ENCODE assay signal across 20 cellular contexts in genomic region chr7:105665684-105666083, GRCh38.
DNase-seq lines count a peak whose midpoint lies in the region; ATAC-seq and TF ChIP-seq lines count a peak whose summit lies in the region.
"Had no signal": no experiment of that assay in that cellular context is flagged by ENCODE, and none has a peak within 500 bp of the region (broad histone marks: within the 10 kb centered on the region; RNA-seq: fewer than 3 reads in every experiment).

No MANE protein-coding gene starts in this region.

- 0 out of 2 replicates have a peak, but pooled peaks have one; percentile 10 for ATAC-seq in HCT116
- ATAC-seq in WTC11, result no peak
- no peak for ATAC-seq in stimulated activated memory B cell treated with anti-CD40 and anti-IgM and Interleukin-4, amounts not matched to agents 10 μg/mL and 1 μg/mL and 100 μg/mL, for 72 hours
- ATAC-seq in HG02798 (IDR thresholded peaks at IDR 0.05; ENCODE audit: poor library complexity, unreplicated experiment), result no peak

- H3K27me3 ChIP-seq in HCT116 (ENCODE audit: insufficient read depth, low read length), result no peaks in the 10 kb centered on the region
- H3K27me3 ChIP-seq in Karpas-422 (ENCODE audit: low read length), result no peaks in the 10 kb centered on the region
- H3K27me3 ChIP-seq in neural progenitor cell, result no peaks in the 10 kb centered on the region
- H3K27me3 ChIP-seq in Peyer's patch, result no peaks in the 10 kb centered on the region

- peaks cover 36% of the 10 kb centered on the region for H3K36me3 Mint-ChIP-seq in WTC11
- peaks cover 11% of the 10 kb centered on the region for H3K36me3 Mint-ChIP-seq in neural progenitor cell
- H3K36me3 Mint-ChIP-seq in stimulated activated memory B cell treated with anti-CD40 and anti-IgM and Interleukin-4, amounts not matched to agents 10 μg/mL and 1 μg/mL and 100 μg/mL, for 72 hours, result peaks cover 40% of the 10 kb centered on the region

- BruUV-seq in HCT116 (replicated peaks; lab: Mats Ljungman, UMichigan), result no TSS peak

- RAD21 ChIA-PET in HCT116 (lab: Charles Lee; ENCODE audit: low non-redundant PET in 1 of 2, low total read pairs in 2 of 2, uncharacterized antibody in 2 of 2, unreplicated experiment in 2 of 2), result no interaction called here

- no peaks in the 10 kb centered on the region for H3K9me3 ChIP-seq in HCT116 (ENCODE audit: control insufficient read depth in 1 of 2, insufficient read depth in 1 of 2, low read depth in 1 of 2, low read length in 2 of 2)
- H3K9me3 ChIP-seq in Karpas-422 (ENCODE audit: low read length), result no peaks in the 10 kb centered on the region
- H3K9me3 ChIP-seq in neural progenitor cell (ENCODE audit: low read depth), result no peaks in the 10 kb centered on the region
- H3K9me3 ChIP-seq in Peyer's patch, result no peaks in the 10 kb centered on the region
- H3K9me3 ChIP-seq: HAP-1, SK-N-SH had no signal

- TF ChIP-seq CTCF in HCT116 (IDR thresholded peaks at IDR 0.05 in 2 of 3, conservative IDR thresholded peaks at IDR 0.05 in 1 of 3; ENCODE audit: borderline replicate concordance in 1 of 3, insufficient read depth in 1 of 3, low read depth in 2 of 3, low read length in 2 of 3), result no peak
- TF ChIP-seq CTCF in WTC11 (IDR thresholded peaks at IDR 0.05), result no peak
- TF ChIP-seq CTCF in neural progenitor cell (IDR thresholded peaks at IDR 0.05), result no peak
- no peak for TF ChIP-seq CTCF in Peyer's patch (IDR thresholded peaks at IDR 0.05)

- no peak overlapping the region for H3K4me3 ChIP-seq in HCT116 (replicated peaks in 1 of 2; ENCODE audit: low read depth in 1 of 2, low read length in 2 of 2)
- no peak overlapping the region for H3K4me3 ChIP-seq in Karpas-422 (ENCODE audit: low read length)
- H3K4me3 ChIP-seq in neural progenitor cell, result no peak overlapping the region
- H3K4me3 ChIP-seq in Peyer's patch, result no peak overlapping the region
- H3K4me3 ChIP-seq: GM23248, HAP-1 had no signal

- H3K9me2 ChIP-seq in HCT116 (ENCODE audit: insufficient read depth), result no peaks in the 10 kb centered on the region
- H3K9me2 ChIP-seq in Karpas-422 (replicated peaks; ENCODE audit: insufficient read depth, low read length), result no peaks in the 10 kb centered on the region
- H3K9me2 ChIP-seq: SK-N-SH had no signal

- intact Hi-C loops in HCT116 (cut with micrococcal nuclease), result no loop called here

- peaks cover 4% of the 10 kb centered on the region; the same call in 1 of the 2 replicates for H3K9me3 Mint-ChIP-seq in WTC11
- no peaks in the 10 kb centered on the region for H3K9me3 Mint-ChIP-seq in neural progenitor cell
- H3K9me3 Mint-ChIP-seq in stimulated activated memory B cell treated with anti-CD40 and anti-IgM and Interleukin-4, amounts not matched to agents 10 μg/mL and 1 μg/mL and 100 μg/mL, for 72 hours, result no peaks in the 10 kb centered on the region

- no peak for TF ChIP-seq RAD21 in HCT116 (IDR thresholded peaks at IDR 0.05; ENCODE audit: low read depth)

- POLR2A ChIA-PET in HCT116 (lab: Charles Lee), result no interaction called here
- POLR2A ChIA-PET in WTC11 (lab: Charles Lee), result interaction anchor here (0.5 to 1.0 kb wide), 2 partner anchors 22 to 385 kb away, joined by 3 to 5 read pairs; no protein-coding TSS in a partner anchor
- POLR2A ChIA-PET in HEK293T (lab: Yijun Ruan, JAX), result no interaction called here

- H3K79me2 ChIP-seq in HCT116 (ENCODE audit: insufficient read depth, low read length) (no peaks in the 10 kb centered on the region), Karpas-422 (ENCODE audit: low read length) (no peaks in the 10 kb centered on the region), neural progenitor cell (ENCODE audit: low read depth) (no peaks in the 10 kb centered on the region)

- peaks cover 4% of the 10 kb centered on the region for H3F3A ChIP-seq in neural progenitor cell (ENCODE audit: low read depth)

- H3K27ac Mint-ChIP-seq in WTC11 (peak overlapping the region; percentile 90; the same call in 1 of the 2 replicates), neural progenitor cell (peak overlapping the region; percentile 21)
- no peak overlapping the region for H3K27ac Mint-ChIP-seq in stimulated activated memory B cell treated with anti-CD40 and anti-IgM and Interleukin-4, amounts not matched to agents 10 μg/mL and 1 μg/mL and 100 μg/mL, for 72 hours
- H3K27ac Mint-ChIP-seq: B cell had no signal

- peaks cover 36% of the 10 kb centered on the region for H3K4me1 Mint-ChIP-seq in WTC11
- peaks cover 17% of the 10 kb centered on the region for H3K4me1 Mint-ChIP-seq in neural progenitor cell
- H3K4me1 Mint-ChIP-seq in stimulated activated memory B cell treated with anti-CD40 and anti-IgM and Interleukin-4, amounts not matched to agents 10 μg/mL and 1 μg/mL and 100 μg/mL, for 72 hours, result peaks cover 10% of the 10 kb centered on the region

- TF ChIP-seq POLR2A in HCT116 (IDR thresholded peaks at IDR 0.05; ENCODE audit: borderline replicate concordance, extremely low read depth, insufficient read depth, insufficient read length), result no peak
- no peak for TF ChIP-seq POLR2A in Peyer's patch (IDR thresholded peaks at IDR 0.05)

- H3K9ac ChIP-seq in HCT116 (ENCODE audit: low read length) (no peak overlapping the region), Karpas-422 (ENCODE audit: low read length) (no peak overlapping the region), neural progenitor cell (no peak overlapping the region)
- H3K9ac ChIP-seq: GM23248, SK-N-SH had no signal

- H2AFZ ChIP-seq in HCT116 (ENCODE audit: low read depth, low read length, poor library complexity, severe bottlenecking) (no peak overlapping the region), Karpas-422 (ENCODE audit: low read length) (no peak overlapping the region), neural progenitor cell (replicated peaks) (no peak overlapping the region)
- H2AFZ ChIP-seq: GM23248 had no signal

- H3K27me3 Mint-ChIP-seq in WTC11 (ENCODE audit: low read depth) (no peaks in the 10 kb centered on the region), neural progenitor cell (ENCODE audit: insufficient read depth, low read depth) (peaks cover 4% of the 10 kb centered on the region)
- no peaks in the 10 kb centered on the region for H3K27me3 Mint-ChIP-seq in stimulated activated memory B cell treated with anti-CD40 and anti-IgM and Interleukin-4, amounts not matched to agents 10 μg/mL and 1 μg/mL and 100 μg/mL, for 72 hours
- H3K27me3 Mint-ChIP-seq: B cell had no signal

- CTCF ChIA-PET in HCT116 (lab: Charles Lee), result interaction anchor here (1.6 kb wide), 1 partner anchor 9 kb away, joined by 3 read pairs; no protein-coding TSS in a partner anchor
- CTCF ChIA-PET in WTC11 (lab: Charles Lee), result interaction anchor here (1.0 to 10.5 kb wide), 2 partner anchors 9 to 269 kb away, joined by 3 to 54 read pairs; no protein-coding TSS in a partner anchor
- CTCF ChIA-PET in HEK293T (lab: Yijun Ruan, JAX), result interaction anchor here (2.2 kb wide), 1 partner anchor 9 kb away, joined by 9 read pairs; no protein-coding TSS in a partner anchor

- H3K4me1 ChIP-seq in HCT116 (ENCODE audit: control insufficient read depth in 1 of 2, insufficient read depth in 2 of 2, low read length in 2 of 2) (peaks cover 12 to 17% of the 10 kb centered on the region in 2 experiments), Karpas-422 (ENCODE audit: low read length) (no peaks in the 10 kb centered on the region), neural progenitor cell (peaks cover 17% of the 10 kb centered on the region), Peyer's patch (no peaks in the 10 kb centered on the region)
- H3K4me1 ChIP-seq: HAP-1 had no signal

- H3K4me3 Mint-ChIP-seq in WTC11 (no peak overlapping the region), neural progenitor cell (no peak overlapping the region)
- no peak overlapping the region for H3K4me3 Mint-ChIP-seq in stimulated activated memory B cell treated with anti-CD40 and anti-IgM and Interleukin-4, amounts not matched to agents 10 μg/mL and 1 μg/mL and 100 μg/mL, for 72 hours
- H3K4me3 Mint-ChIP-seq: B cell had no signal

- DNase-seq in HCT116 (ENCODE audit: low read depth, low spot score), result no peak
- peak; percentile 6 for DNase-seq in Karpas-422
- DNase-seq in WTC11 (ENCODE audit: low spot score), result no peak
- no peak for DNase-seq in neural progenitor cell (ENCODE audit: low spot score)
- DNase-seq in HEK293T (ENCODE audit: extremely low spot score), result no peak
- DNase-seq in Peyer's patch, result no peak
- DNase-seq: Calu3, GF-D8, GM23248, KG1, MM.1S, NCI-H2029, NCI-H526 treated with DMSO at 0.1 percent for 48 hours, SK-N-SH, SW 1271 had no signal

- H3K36me3 ChIP-seq in HCT116 (ENCODE audit: control insufficient read depth in 1 of 2, insufficient read depth in 2 of 2, low read length in 2 of 2), result no peaks in the 10 kb centered on the region; a peak in 1 of 4 replicates
- H3K36me3 ChIP-seq in Karpas-422 (ENCODE audit: insufficient read depth, low read length), result no peaks in the 10 kb centered on the region
- H3K36me3 ChIP-seq in neural progenitor cell, result no peaks in the 10 kb centered on the region
- peaks cover 0 to 17% (median 0%) of the 10 kb centered on the region in 3 donors for H3K36me3 ChIP-seq in Peyer's patch
- H3K36me3 ChIP-seq: HAP-1 had no signal

- H3K4me2 ChIP-seq in HCT116 (ENCODE audit: low read length), result peak overlapping the region; percentile 42
- no peak overlapping the region for H3K4me2 ChIP-seq in Karpas-422 (ENCODE audit: low read depth, low read length, poor library complexity, severe bottlenecking)
- H3K4me2 ChIP-seq in neural progenitor cell, result no peak overlapping the region
- H3K4me2 ChIP-seq: SK-N-SH had no signal

- H4K20me1 ChIP-seq in HCT116 (ENCODE audit: insufficient read depth), result no peaks in the 10 kb centered on the region
- no peaks in the 10 kb centered on the region for H4K20me1 ChIP-seq in Karpas-422 (ENCODE audit: insufficient read depth, low read depth, low read length)
- H4K20me1 ChIP-seq in neural progenitor cell (ENCODE audit: low read depth), result peaks cover 19% of the 10 kb centered on the region

- H3K27ac ChIP-seq in HCT116 (ENCODE audit: low read depth, low read length) (no peak overlapping the region), Karpas-422 (ENCODE audit: low read length) (no peak overlapping the region), neural progenitor cell (no peak overlapping the region), Peyer's patch (no peak overlapping the region)
- H3K27ac ChIP-seq: C4-2B, GM23248 had no signal

TF ChIP-seq in HCT116, 20 proteins besides CTCF, POLR2A, EP300 and RAD21 (continues in another document):
- TF ChIP-seq ELF1 (IDR thresholded peaks at IDR 0.05; ENCODE audit: borderline replicate concordance, low read depth) (no peak), POLR2AphosphoS5 (IDR thresholded peaks at IDR 0.05; ENCODE audit: low read depth, low read length) (no peak)

TF ChIP-seq in WTC11, 78 proteins besides CTCF, POLR2A, EP300 and RAD21 (continues in another document):
- no peak for TF ChIP-seq TCF7 (CRISPR knock-in tag; IDR thresholded peaks at IDR 0.05; ENCODE audit: low read depth)

TF ChIP-seq in HEK293T, 16 proteins besides CTCF, POLR2A, EP300 and RAD21 (continues in another document):
- TF ChIP-seq NFRKB (IDR thresholded peaks at IDR 0.05) (no peak), ZNF384 (IDR thresholded peaks at IDR 0.05) (no peak), LEF1 (IDR thresholded peaks at IDR 0.05; ENCODE audit: borderline replicate concordance) (no peak), FOXM1 (IDR thresholded peaks at IDR 0.05; ENCODE audit: borderline replicate concordance) (no peak), BHLHE40 (IDR thresholded peaks at IDR 0.05; ENCODE audit: borderline replicate concordance) (no peak), ELF4 (IDR thresholded peaks at IDR 0.05) (no peak), L3MBTL2 (conservative IDR thresholded peaks at IDR 0.05) (no peak), FOXA1 (IDR thresholded peaks at IDR 0.05) (no peak)
